In the genomic region with DNA sequence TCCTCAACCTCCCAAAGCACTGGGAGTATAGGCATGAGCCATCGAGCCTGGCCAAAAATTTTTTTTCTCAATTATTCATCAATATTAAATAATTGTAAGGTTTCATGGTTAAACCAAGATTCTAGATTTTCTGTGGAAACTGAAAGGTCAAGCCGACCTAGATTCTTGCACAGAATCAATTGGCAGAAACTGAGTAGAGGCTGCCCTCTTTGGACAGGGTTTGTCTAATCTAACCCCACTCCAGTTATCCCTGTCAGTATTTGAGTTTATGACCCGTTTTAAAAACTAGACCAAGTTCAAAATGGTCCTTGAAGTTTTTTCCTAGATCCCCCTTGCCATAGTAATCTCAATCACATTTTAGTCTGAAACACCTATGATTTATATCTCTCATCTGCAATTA, we compare ENCODE assay signal across 12 cellular contexts. TPM values are rescaled to one million over a fixed set of nuclear protein-coding genes. Genes with fewer than 3 reads are reported as not detected.
DNase-seq lines count a peak whose midpoint lies in the region; ATAC-seq, FAIRE-seq and TF ChIP-seq lines count a peak whose summit lies in the region.
"Had no signal": no experiment of that assay in that cellular context is flagged by ENCODE, and none has a peak within 500 bp of the region (broad histone marks: within the 10 kb centered on the region; RNA-seq: fewer than 3 reads in every experiment).

No MANE protein-coding gene starts in this region.

- TF ChIP-seq CTCF in A549 (IDR thresholded peaks at IDR 0.05) (peak; percentile 53), GM13976 (IDR thresholded peaks at IDR 0.05; ENCODE audit: borderline replicate concordance, control extremely low read depth, extremely low read depth, insufficient read depth, missing control alignments) (peak; percentile 25), WI38 (IDR thresholded peaks at IDR 0.05; ENCODE audit: low read depth, low read length) (peak; percentile 13; the same call in 1 of the 2 replicates), hepatocyte (IDR thresholded peaks at IDR 0.05; ENCODE audit: poor library complexity) (peak; percentile 26)

- H3K79me2 ChIP-seq in hepatocyte (no peaks in the 10 kb centered on the region), mesendoderm (ENCODE audit: control insufficient read depth, insufficient read depth, low read length) (no peaks in the 10 kb centered on the region)

- POLR2A ChIA-PET in A549 (lab: Yijun Ruan, JAX) = interaction anchor here (0.6 to 3.4 kb wide), 4 partner anchors 8 to 36 kb away, joined by 3 to 24 read pairs (median 8); a partner anchor contains a TSS

- H3K9me3 Mint-ChIP-seq in natural killer cell treated with Interleukin-12 subunit alpha and Interleukin-12 subunit beta and Interleukin-15 and Interleukin-18, amount 100 ng/mL, for 72 hours = no peaks in the 10 kb centered on the region
- H3K9me3 Mint-ChIP-seq: activated T-cell treated with anti-CD3 and anti-CD28 coated beads, Interleukin-2, amount 50 U/mL, for 4 hours had no signal

- peak in 1 of 2 experiments; percentile 79; a peak in 3 of 6 replicates for ATAC-seq in A549
- no peak for ATAC-seq in natural killer cell treated with Interleukin-12 subunit alpha and Interleukin-12 subunit beta and Interleukin-15 and Interleukin-18, amount 100 ng/mL, for 72 hours
- ATAC-seq in HG03439 (IDR thresholded peaks at IDR 0.05; ENCODE audit: unreplicated experiment) = no peak
- ATAC-seq: activated T-cell treated with anti-CD3 and anti-CD28 coated beads, Interleukin-2, amount 50 U/mL, for 4 hours had no signal

- no peaks in the 10 kb centered on the region; the same call in 2 of the 3 replicates for H3K9me3 ChIP-seq in A549
- no peaks in the 10 kb centered on the region for H3K9me3 ChIP-seq in hepatocyte (ENCODE audit: low read depth)

- TF ChIP-seq EP300 in A549 (IDR thresholded peaks at IDR 0.05) = no peak

- TF ChIP-seq RAD21 in A549 (conservative IDR thresholded peaks at IDR 0.05 in 1 of 2, IDR thresholded peaks at IDR 0.05 in 1 of 2) = peak; percentile 77 to 78

- H3K27me3 ChIP-seq in hepatocyte (no peaks in the 10 kb centered on the region), mesendoderm (ENCODE audit: insufficient read depth, low read length, poor library complexity) (no peaks in the 10 kb centered on the region)

- no peak overlapping the region for H3K56ac ChIP-seq in mesendoderm (ENCODE audit: low read length)

- no peak overlapping the region; a peak in 1 of 6 replicates for H3K27ac ChIP-seq in A549
- H3K27ac ChIP-seq in hepatocyte = no peak overlapping the region
- no peak overlapping the region for H3K27ac ChIP-seq in mesendoderm (ENCODE audit: low read depth, low read length)

- no peaks in the 10 kb centered on the region for H3K79me1 ChIP-seq in mesendoderm (ENCODE audit: low read length)

- no peaks in the 10 kb centered on the region for H4K20me1 ChIP-seq in hepatocyte (ENCODE audit: insufficient read depth, poor library complexity, severe bottlenecking)

- H4K8ac ChIP-seq in mesendoderm (ENCODE audit: low read depth, low read length) = no peak overlapping the region

- peaks cover 10 to 12% of the 10 kb centered on the region in 2 donors for H3K4me1 Mint-ChIP-seq in natural killer cell treated with Interleukin-12 subunit alpha and Interleukin-12 subunit beta and Interleukin-15 and Interleukin-18, amount 100 ng/mL, for 72 hours (ENCODE audit: low read depth in 2 of 2)

- no peak overlapping the region for H2AFZ ChIP-seq in hepatocyte

- peak in 1 of 2 experiments; percentile 47 for DNase-seq in A549 (ENCODE audit: low read depth in 1 of 2, low spot score in 1 of 2)
- peak; percentile 46 for DNase-seq in GM13976 (ENCODE audit: low spot score)
- DNase-seq in hepatocyte (ENCODE audit: low spot score) = no peak
- no peak for DNase-seq in mesendoderm
- no peak for DNase-seq in natural killer cell treated with Interleukin-12 subunit alpha and Interleukin-12 subunit beta and Interleukin-15 and Interleukin-18, amount 100 ng/mL, for 72 hours (ENCODE audit: low spot score)
- no peak for DNase-seq in activated T-cell treated with anti-CD3 and anti-CD28 coated beads for 4 hours
- DNase-seq: activated T-cell treated with anti-CD3 and anti-CD28 coated beads, Interleukin-2, amount 50 U/mL, for 4 hours; COR-L47; NCI-H146 had no signal

- H3K9ac ChIP-seq in mesendoderm (ENCODE audit: low read length) = no peak overlapping the region

- H3K9me2 ChIP-seq in hepatocyte (replicated peaks; ENCODE audit: insufficient read depth) = no peaks in the 10 kb centered on the region

- FAIRE-seq in A549 (lab: Jason Lieb, UNC) = no peak
- FAIRE-seq: endothelial cell of umbilical vein had no signal

- in situ Hi-C loops in GM13976 (cut with MboI; ENCODE audit: low sequenced_read_pairs, unreplicated experiment) = loop anchor here (25.0 kb wide), 1 partner anchor 521 kb away; no protein-coding TSS in a partner anchor

- H3K27me3 Mint-ChIP-seq in natural killer cell treated with Interleukin-12 subunit alpha and Interleukin-12 subunit beta and Interleukin-15 and Interleukin-18, amount 100 ng/mL, for 72 hours = no peaks in the 10 kb centered on the region

- peaks cover 5% of the 10 kb centered on the region; the same call in 2 of the 3 replicates for H3K4me1 ChIP-seq in A549
- no peaks in the 10 kb centered on the region for H3K4me1 ChIP-seq in hepatocyte (ENCODE audit: insufficient read depth)
- H3K4me1 ChIP-seq in mesendoderm (ENCODE audit: control insufficient read depth, low read depth, low read length) = no peaks in the 10 kb centered on the region

- peaks cover 3% of the 10 kb centered on the region for H3K36me3 Mint-ChIP-seq in natural killer cell treated with Interleukin-12 subunit alpha and Interleukin-12 subunit beta and Interleukin-15 and Interleukin-18, amount 100 ng/mL, for 72 hours

- H2BK120ac ChIP-seq in mesendoderm (ENCODE audit: low read depth, low read length) = no peak overlapping the region

- no peak overlapping the region for H3K18ac ChIP-seq in mesendoderm (ENCODE audit: low read length)

- 20% methylated on average over 3 of the region's 3 CpGs for WGBS in A549 (ENCODE audit: missing lambda C conversion rate)
- 57% methylated on average over 3 of the region's 3 CpGs for WGBS in hepatocyte (ENCODE audit: low lambda C conversion rate, missing lambda C conversion rate)
- no CpG with 5 or more reads among the region's 3 CpGs for WGBS in mesendoderm (ENCODE audit: extremely low coverage, insufficient coverage, low lambda C conversion rate)

- no peak overlapping the region for H2AK5ac ChIP-seq in mesendoderm (ENCODE audit: low read length)

- H3K23ac ChIP-seq in mesendoderm (ENCODE audit: low read length) = no peak overlapping the region

- H3K4me2 ChIP-seq in A549 (no peak overlapping the region), hepatocyte (no peak overlapping the region), mesendoderm (ENCODE audit: low read length) (no peak overlapping the region)

- H3K4me3 Mint-ChIP-seq in natural killer cell treated with Interleukin-12 subunit alpha and Interleukin-12 subunit beta and Interleukin-15 and Interleukin-18, amount 100 ng/mL, for 72 hours = no peak overlapping the region
- H3K4me3 Mint-ChIP-seq: activated T-cell treated with anti-CD3 and anti-CD28 coated beads, Interleukin-2, amount 50 U/mL, for 4 hours had no signal

- TF ChIP-seq POLR2A in A549 (IDR thresholded peaks at IDR 0.05; ENCODE audit: low read length) = no peak

- no peak overlapping the region for H2BK5ac ChIP-seq in mesendoderm (ENCODE audit: low read length)

- no peak overlapping the region for H3K4me3 ChIP-seq in A549
- no peak overlapping the region for H3K4me3 ChIP-seq in WI38 (ENCODE audit: low read depth, low read length)
- no peak overlapping the region for H3K4me3 ChIP-seq in hepatocyte
- no peak overlapping the region for H3K4me3 ChIP-seq in mesendoderm (ENCODE audit: low read length)

- CTCF ChIA-PET in A549 (lab: Yijun Ruan, JAX) = interaction anchor here (0.7 to 3.1 kb wide), 10 partner anchors 8 to 537 kb away, joined by 3 to 18 read pairs (median 4); a partner anchor contains a TSS

- H4K5ac ChIP-seq in mesendoderm (ENCODE audit: low read length) = no peak overlapping the region

- no peak overlapping the region for H3K4ac ChIP-seq in mesendoderm (ENCODE audit: low read depth, low read length)

- H3K36me3 ChIP-seq in hepatocyte (replicated peaks; ENCODE audit: insufficient read depth, low read depth) (no peaks in the 10 kb centered on the region), mesendoderm (ENCODE audit: control insufficient read depth, insufficient read depth, low read length) (no peaks in the 10 kb centered on the region)

- H3K27ac Mint-ChIP-seq in natural killer cell treated with Interleukin-12 subunit alpha and Interleukin-12 subunit beta and Interleukin-15 and Interleukin-18, amount 100 ng/mL, for 72 hours = no peak overlapping the region

- H2BK15ac ChIP-seq in mesendoderm (replicated peaks; ENCODE audit: low read depth) = no peak overlapping the region

TF ChIP-seq in A549, 52 proteins besides CTCF, POLR2A, EP300 and RAD21:
- no peak for TF ChIP-seq MYC (IDR thresholded peaks at IDR 0.05; ENCODE audit: borderline replicate concordance, low read length)
- TF ChIP-seq SMC3 (IDR thresholded peaks at IDR 0.05) = peak; percentile 52
- no peak for TF ChIP-seq FOXS1 (CRISPR knock-in tag; IDR thresholded peaks at IDR 0.05)

RNA-seq across cellular contexts. Expression of a gene that starts 8.6 kb away (rescaled TPM):
- polyA plus RNA-seq in A549 (2011; rRNA removed) = 210 and 236 TPM in 2 replicates
- 64.7 and 64.8 TPM in 2 replicates for polyA plus RNA-seq in A549 (2012; cell fraction: cytosol; rRNA removed)
- polyA plus RNA-seq in A549 (2012; cell fraction: nucleus; rRNA removed) = 60.0 and 64.6 TPM in 2 replicates
- 177 to 200 TPM (median 196 TPM) in 3 replicates for polyA plus RNA-seq in A549 (2017; fragmentation: RNase III; extraction: RNeasy Plus Mini Kit Qiagen cat#74134 plus additional on column Dnase treatment)
- 117 TPM in 2 replicates for polyA minus RNA-seq in A549 (2011; rRNA and poly(A)+ RNA removed)
- 125 and 163 TPM in 2 replicates for total RNA-seq in hepatocyte
- polyA plus RNA-seq in hepatocyte = 112 and 121 TPM in 2 replicates
- 96.4 TPM for polyA plus RNA-seq in mesendoderm (2013, experiment 1 of 2)
- 94.7 TPM for polyA plus RNA-seq in mesendoderm (2013, experiment 2 of 2)
- 100 to 1,000 TPM in 1 of 2 donors, 10 to 100 TPM in 1; 89.9 to 122 TPM for total RNA-seq in natural killer cell treated with Interleukin-12 subunit alpha and Interleukin-12 subunit beta and Interleukin-15 and Interleukin-18, amount 100 ng/mL, for 72 hours

RNA-seq across cellular contexts. Expression of a gene that starts 13.0 kb away (rescaled TPM):
- polyA plus RNA-seq in A549 (2011; rRNA removed) (4.8 and 7.0 TPM in 2 replicates), A549 (2017; fragmentation: RNase III; extraction: RNeasy Plus Mini Kit Qiagen cat#74134 plus additional on column Dnase treatment) (4.7 to 4.9 TPM (median 4.7 TPM) in 3 replicates), hepatocyte (32.3 and 44.2 TPM in 2 replicates)
- polyA plus RNA-seq in A549 (2012; cell fraction: cytosol; rRNA removed) = 0.75 and 1.00 TPM in 2 replicates
- polyA plus RNA-seq in A549 (2012; cell fraction: nucleus; rRNA removed) = 1.2 TPM in 2 replicates
- 7.3 and 9.6 TPM in 2 replicates for polyA minus RNA-seq in A549 (2011; rRNA and poly(A)+ RNA removed)
- total RNA-seq in hepatocyte = 17.9 and 19.3 TPM in 2 replicates
- polyA plus RNA-seq in mesendoderm (2013, experiment 1 of 2) = 12.0 TPM
- polyA plus RNA-seq in mesendoderm (2013, experiment 2 of 2) = 12.1 TPM
- total RNA-seq in natural killer cell treated with Interleukin-12 subunit alpha and Interleukin-12 subunit beta and Interleukin-15 and Interleukin-18, amount 100 ng/mL, for 72 hours = 10 to 100 TPM; 11.9 to 15.1 TPM
